14 cellular contexts compared by ENCODE assay signal in the genomic region with DNA sequence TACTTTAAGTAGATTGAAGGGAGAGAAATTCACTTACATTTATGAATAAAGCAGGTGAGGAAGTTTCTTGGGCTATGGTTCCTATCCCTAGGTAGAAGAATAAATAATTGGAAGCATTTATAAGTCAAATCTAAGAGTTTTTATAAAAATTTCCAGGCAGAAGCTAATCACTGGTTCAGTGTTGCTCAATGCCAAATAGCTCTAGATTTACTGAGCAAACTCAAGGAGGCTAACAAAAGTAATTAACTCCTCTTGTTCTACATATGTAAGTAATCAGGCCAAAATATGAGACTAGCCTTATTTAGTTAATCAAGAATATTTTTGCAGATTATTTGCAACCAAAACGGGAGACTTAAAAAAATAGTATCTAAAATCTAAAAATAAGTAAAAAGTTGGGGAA.
"Had no signal": no experiment of that assay in that cellular context is flagged by ENCODE, and none has a peak within 500 bp of the region (broad histone marks: within the 10 kb centered on the region; RNA-seq: fewer than 3 reads in every experiment).

No MANE protein-coding gene starts in this region.

- H3K27ac ChIP-seq: gastrocnemius medialis, left ventricle myocardium inferior, lower lobe of right lung, neural progenitor cell, ovary had no signal

- H3K27me3 Mint-ChIP-seq: memory B cell; natural killer cell treated with Interleukin-12 subunit alpha and Interleukin-12 subunit beta and Interleukin-15 and Interleukin-18, amount 100 ng/mL, for 72 hours; progenitor cell of endocrine pancreas had no signal

- H3K4me3 Mint-ChIP-seq: memory B cell; mesothelial cell of epicardium; natural killer cell treated with Interleukin-12 subunit alpha and Interleukin-12 subunit beta and Interleukin-15 and Interleukin-18, amount 100 ng/mL, for 72 hours; neural progenitor cell had no signal

- H3K36me3 Mint-ChIP-seq: memory B cell; mesothelial cell of epicardium; natural killer cell treated with Interleukin-12 subunit alpha and Interleukin-12 subunit beta and Interleukin-15 and Interleukin-18, amount 100 ng/mL, for 72 hours; neural progenitor cell had no signal

- H3K4me1 Mint-ChIP-seq: memory B cell had no signal

- H3K9me3 Mint-ChIP-seq: memory B cell; mesothelial cell of epicardium; natural killer cell treated with Interleukin-12 subunit alpha and Interleukin-12 subunit beta and Interleukin-15 and Interleukin-18, amount 100 ng/mL, for 72 hours; neural progenitor cell had no signal

- H3K27ac Mint-ChIP-seq: memory B cell; mesothelial cell of epicardium; natural killer cell treated with Interleukin-12 subunit alpha and Interleukin-12 subunit beta and Interleukin-15 and Interleukin-18, amount 100 ng/mL, for 72 hours; neural progenitor cell; progenitor cell of endocrine pancreas had no signal

- DNase-seq: erythroblast; gastrocnemius medialis; kidney; left cardiac atrium; left ventricle myocardium inferior; lower lobe of right lung; ovary; stimulated activated CD4-positive, alpha-beta T cell treated with anti-CD3 and anti-CD28 coated beads, Interleukin-2, amount 100 ng/mL, for 48 hours; stimulated activated naive CD4-positive, alpha-beta T cell treated with Interleukin-2 at 50 U/mL for 16 hours had no signal

- ATAC-seq: gastrocnemius medialis; lower lobe of right lung; natural killer cell treated with Interleukin-12 subunit alpha and Interleukin-12 subunit beta and Interleukin-15 and Interleukin-18, amount 100 ng/mL, for 72 hours had no signal
